ENCODE assay signal across 11 cellular contexts in genomic region chr3:134369861-134370596, GRCh38. TPM values are rescaled to one million over a fixed set of nuclear protein-coding genes. Genes with fewer than 3 reads are reported as not detected.
A peak's percentile ranks its signal among the peaks of the same experiment; 100 is the strongest.
DNase-seq lines count a peak whose midpoint lies in the region; ATAC-seq and TF ChIP-seq lines count a peak whose summit lies in the region.
"Had no signal": no experiment of that assay in that cellular context is flagged by ENCODE, and none has a peak within 500 bp of the region (broad histone marks: within the 10 kb centered on the region; RNA-seq: fewer than 3 reads in every experiment).

No MANE protein-coding gene starts in this region.

- H3K27me3 Mint-ChIP-seq in activated T-helper 1 cell treated with anti-CD3 and anti-CD28 coated beads, Interleukin-12 subunit alpha, Interleukin-12 subunit beta, Interleukin-2, Interleukin-4 antibody, amounts not matched to agents 30 ng/mL and 10 ng/mL and 1 ng/mL, durations not matched to agents 14 hours and 24 hours and 36 hours (ENCODE audit: insufficient read depth) = peaks cover 28% of the 10 kb centered on the region

- ATAC-seq in thoracic aorta (ENCODE audit: insufficient number of reproducible peaks, low FRiP score, low read depth) (no peak), HG03378 (IDR thresholded peaks at IDR 0.05; ENCODE audit: unreplicated experiment) (no peak)
- ATAC-seq: naive thymus-derived CD4-positive, alpha-beta T cell had no signal

- H3K27ac ChIP-seq in thoracic aorta = peak overlapping the region; percentile 73 to 98

- H3K4me3 Mint-ChIP-seq in activated T-helper 1 cell treated with anti-CD3 and anti-CD28 coated beads, Interleukin-12 subunit alpha, Interleukin-12 subunit beta, Interleukin-2, Interleukin-4 antibody, amounts not matched to agents 30 ng/mL and 10 ng/mL and 1 ng/mL, durations not matched to agents 14 hours and 24 hours and 36 hours = no peak overlapping the region
- H3K4me3 Mint-ChIP-seq: activated CD4-positive, alpha-beta memory T cell treated with anti-CD3 and anti-CD28 coated beads for 36 hours had no signal

- H3K27ac Mint-ChIP-seq in activated T-helper 1 cell treated with anti-CD3 and anti-CD28 coated beads, Interleukin-12 subunit alpha, Interleukin-12 subunit beta, Interleukin-2, Interleukin-4 antibody, amounts not matched to agents 30 ng/mL and 10 ng/mL and 1 ng/mL, durations not matched to agents 14 hours and 24 hours and 36 hours = no peak overlapping the region
- H3K27ac Mint-ChIP-seq: activated CD4-positive, alpha-beta memory T cell treated with anti-CD3 and anti-CD28 coated beads for 36 hours had no signal

- intact Hi-C loops in activated T-helper 1 cell treated with anti-CD3 and anti-CD28 coated beads, Interleukin-12 subunit alpha, Interleukin-12 subunit beta, Interleukin-2, Interleukin-4 antibody, amounts not matched to agents 30 ng/mL and 10 ng/mL and 1 ng/mL, durations not matched to agents 14 hours and 24 hours and 36 hours (cut with micrococcal nuclease) = no loop called here

- no peaks in the 10 kb centered on the region for H3K27me3 ChIP-seq in MG63
- no peaks in the 10 kb centered on the region for H3K27me3 ChIP-seq in thoracic aorta (replicated peaks; ENCODE audit: insufficient read depth)

- H3K4me1 Mint-ChIP-seq in activated T-helper 1 cell treated with anti-CD3 and anti-CD28 coated beads, Interleukin-12 subunit alpha, Interleukin-12 subunit beta, Interleukin-2, Interleukin-4 antibody, amounts not matched to agents 30 ng/mL and 10 ng/mL and 1 ng/mL, durations not matched to agents 14 hours and 24 hours and 36 hours (ENCODE audit: low read depth) = peaks cover 11% of the 10 kb centered on the region

- H3K36me3 ChIP-seq in MG63 = peaks cover 91% of the 10 kb centered on the region
- peaks cover 52% of the 10 kb centered on the region for H3K36me3 ChIP-seq in thoracic aorta

- H3K4me3 ChIP-seq in MG63 (peak overlapping the region; percentile 100), thoracic aorta (peak overlapping the region; percentile 93)

- peaks cover 61 to 82% of the 10 kb centered on the region in 2 donors for H3K4me1 ChIP-seq in thoracic aorta (ENCODE audit: control insufficient read depth in 1 of 2, low read depth in 2 of 2)

- DNase-seq in MG63 (no peak), dermis blood vessel endothelial cell (peak; percentile 57), mesenteric fat pad (ENCODE audit: low spot score) (peak; percentile 57), thoracic aorta (ENCODE audit: low spot score) (no peak), Ammon's horn (ENCODE audit: low spot score) (no peak)
- no peak for DNase-seq in activated T-helper 1 cell treated with anti-CD3 and anti-CD28 coated beads, Interleukin-12 subunit alpha, Interleukin-12 subunit beta, Interleukin-2, Interleukin-4 antibody, amounts not matched to agents 30 ng/mL and 10 ng/mL and 1 ng/mL, durations not matched to agents 14 hours and 24 hours and 36 hours (ENCODE audit: low spot score)
- DNase-seq in stimulated activated CD4-positive, alpha-beta T cell treated with anti-CD3 and anti-CD28 coated beads, Interleukin-2, amount 100 ng/mL, for 48 hours = no peak
- DNase-seq: activated CD4-positive, alpha-beta memory T cell treated with anti-CD3 and anti-CD28 coated beads for 36 hours; amniotic stem cell; naive thymus-derived CD4-positive, alpha-beta T cell had no signal

- no peaks in the 10 kb centered on the region for H3K9me3 Mint-ChIP-seq in activated T-helper 1 cell treated with anti-CD3 and anti-CD28 coated beads, Interleukin-12 subunit alpha, Interleukin-12 subunit beta, Interleukin-2, Interleukin-4 antibody, amounts not matched to agents 30 ng/mL and 10 ng/mL and 1 ng/mL, durations not matched to agents 14 hours and 24 hours and 36 hours
- H3K9me3 Mint-ChIP-seq: activated CD4-positive, alpha-beta memory T cell treated with anti-CD3 and anti-CD28 coated beads for 36 hours; naive thymus-derived CD4-positive, alpha-beta T cell had no signal

- no peaks in the 10 kb centered on the region for H3K9me3 ChIP-seq in MG63
- no peaks in the 10 kb centered on the region for H3K9me3 ChIP-seq in thoracic aorta

- no peaks in the 10 kb centered on the region for H3K36me3 Mint-ChIP-seq in activated T-helper 1 cell treated with anti-CD3 and anti-CD28 coated beads, Interleukin-12 subunit alpha, Interleukin-12 subunit beta, Interleukin-2, Interleukin-4 antibody, amounts not matched to agents 30 ng/mL and 10 ng/mL and 1 ng/mL, durations not matched to agents 14 hours and 24 hours and 36 hours (ENCODE audit: low read depth)
- H3K36me3 Mint-ChIP-seq: activated CD4-positive, alpha-beta memory T cell treated with anti-CD3 and anti-CD28 coated beads for 36 hours; naive thymus-derived CD4-positive, alpha-beta T cell had no signal

- no peak for TF ChIP-seq CTCF in thoracic aorta (IDR thresholded peaks at IDR 0.05)

RNA-seq across cellular contexts. Expression of gene AMOTL2, which starts 4.2 kb away (rescaled TPM):
- 172 and 180 TPM in 2 replicates for total RNA-seq in MG63 (2014; rRNA removed; shearing (Covaris generic); ENCODE audit: low replicate concordance)
- total RNA-seq in dermis blood vessel endothelial cell (104 and 130 TPM in 2 replicates), mesenteric fat pad (272 TPM), thoracic aorta (100 to 1,000 TPM in 1 of 2 donors, 10 to 100 TPM in 1; 62.4 to 161 TPM)
- not detected in 2 replicates for total RNA-seq in activated T-helper 1 cell treated with anti-CD3 and anti-CD28 coated beads, Interleukin-12 subunit alpha, Interleukin-12 subunit beta, Interleukin-2, Interleukin-4 antibody, amounts not matched to agents 30 ng/mL and 10 ng/mL and 1 ng/mL, durations not matched to agents 14 hours and 24 hours and 36 hours
- total RNA-seq: naive thymus-derived CD4-positive, alpha-beta T cell had no signal

Comparison
In these comparisons a context has a peak if more than half of its experiments do, and no peak if none do; other contexts are left out.
1. DNase-seq: peak in dermis blood vessel endothelial cell (single experiment) and mesenteric fat pad (single experiment); none in MG63 (single experiment), thoracic aorta (single experiment), activated T-helper 1 cell treated with anti-CD3 and anti-CD28 coated beads, Interleukin-12 subunit alpha, Interleukin-12 subunit beta, Interleukin-2, Interleukin-4 antibody, amounts not matched to agents 30 ng/mL and 10 ng/mL and 1 ng/mL, durations not matched to agents 14 hours and 24 hours and 36 hours (single experiment), stimulated activated CD4-positive, alpha-beta T cell treated with anti-CD3 and anti-CD28 coated beads, Interleukin-2, amount 100 ng/mL, for 48 hours (0 of 2) and Ammon's horn (single experiment).
2. RNA of gene AMOTL2, which starts 4.2 kb away (total RNA-seq): 272 TPM in mesenteric fat pad (single experiment), 172 to 180 TPM in MG63, 62.4 to 161 TPM in thoracic aorta and 104 to 130 TPM in dermis blood vessel endothelial cell; not detected in activated T-helper 1 cell treated with anti-CD3 and anti-CD28 coated beads, Interleukin-12 subunit alpha, Interleukin-12 subunit beta, Interleukin-2, Interleukin-4 antibody, amounts not matched to agents 30 ng/mL and 10 ng/mL and 1 ng/mL, durations not matched to agents 14 hours and 24 hours and 36 hours; every median in the first group is over 10 times any median in the second.